Comparison of ENCODE assay signal across 28 cellular contexts in genomic region chr16:71369494-71369893, GRCh38. TPM values are rescaled to one million over a fixed set of nuclear protein-coding genes. Genes with fewer than 3 reads are reported as not detected.
DNase-seq lines count a peak whose midpoint lies in the region; ATAC-seq, FAIRE-seq and TF ChIP-seq lines count a peak whose summit lies in the region.
"Had no signal": no experiment of that assay in that cellular context is flagged by ENCODE, and none has a peak within 500 bp of the region (broad histone marks: within the 10 kb centered on the region; RNA-seq: fewer than 3 reads in every experiment).

No MANE protein-coding gene starts in this region.

- H3K27me3 Mint-ChIP-seq in endodermal cell (ENCODE audit: insufficient read depth) (peaks cover 16% of the 10 kb centered on the region), neural progenitor cell (ENCODE audit: insufficient read depth, low read depth) (peaks cover 6% of the 10 kb centered on the region)
- peaks cover 34% of the 10 kb centered on the region for H3K27me3 Mint-ChIP-seq in stimulated activated memory B cell treated with anti-CD40 and anti-IgM and Interleukin-4, amounts not matched to agents 10 μg/mL and 1 μg/mL and 100 μg/mL, for 72 hours

- no peak overlapping the region for H3K27ac Mint-ChIP-seq in endodermal cell
- H3K27ac Mint-ChIP-seq in stimulated activated memory B cell treated with anti-CD40 and anti-IgM and Interleukin-4, amounts not matched to agents 10 μg/mL and 1 μg/mL and 100 μg/mL, for 72 hours, result no peak overlapping the region
- H3K27ac Mint-ChIP-seq in neural progenitor cell, result no peak overlapping the region
- H3K27ac Mint-ChIP-seq: CD8-positive, alpha-beta memory T cell; GM23338; IgD-negative memory B cell; T-helper 1 cell treated with Interleukin-12 subunit alpha and Interleukin-12 subunit beta and Interleukin-4 antibody, amounts not matched to agents 30 μg/mL and 1 μg/mL, for 36 hours had no signal

- no peak for TF ChIP-seq CTCF in endodermal cell (conservative IDR thresholded peaks at IDR 0.05)
- no peak for TF ChIP-seq CTCF in neural progenitor cell (IDR thresholded peaks at IDR 0.05)
- TF ChIP-seq CTCF in spleen (IDR thresholded peaks at IDR 0.05 in 8 of 11, conservative IDR thresholded peaks at IDR 0.05 in 3 of 11), result no peak

- no peak for FAIRE-seq in RCC 7860 (lab: Jason Lieb, UNC)
- FAIRE-seq: A549 had no signal

- no peaks in the 10 kb centered on the region for H3K9me3 Mint-ChIP-seq in endodermal cell
- no peaks in the 10 kb centered on the region for H3K9me3 Mint-ChIP-seq in stimulated activated memory B cell treated with anti-CD40 and anti-IgM and Interleukin-4, amounts not matched to agents 10 μg/mL and 1 μg/mL and 100 μg/mL, for 72 hours
- H3K9me3 Mint-ChIP-seq in neural progenitor cell, result no peaks in the 10 kb centered on the region
- H3K9me3 Mint-ChIP-seq: CD14-positive monocyte; CD8-positive, alpha-beta memory T cell; GM23338; IgD-negative memory B cell; T-helper 1 cell treated with Interleukin-12 subunit alpha and Interleukin-12 subunit beta and Interleukin-4 antibody, amounts not matched to agents 30 μg/mL and 1 μg/mL, for 36 hours had no signal

- no peak for ATAC-seq in stimulated activated memory B cell treated with anti-CD40 and anti-IgM and Interleukin-4, amounts not matched to agents 10 μg/mL and 1 μg/mL and 100 μg/mL, for 72 hours
- ATAC-seq: A549, GM23338, PC-3 had no signal

- H3K4me3 ChIP-seq in endodermal cell (ENCODE audit: low read length), result no peak overlapping the region
- no peak overlapping the region for H3K4me3 ChIP-seq in neural progenitor cell
- H3K4me3 ChIP-seq in spleen, result no peak overlapping the region
- H3K4me3 ChIP-seq: A549, GM23338, HAP-1 had no signal

- no peak overlapping the region for H3K4me3 Mint-ChIP-seq in endodermal cell
- no peak overlapping the region for H3K4me3 Mint-ChIP-seq in stimulated activated memory B cell treated with anti-CD40 and anti-IgM and Interleukin-4, amounts not matched to agents 10 μg/mL and 1 μg/mL and 100 μg/mL, for 72 hours
- H3K4me3 Mint-ChIP-seq in neural progenitor cell, result no peak overlapping the region
- H3K4me3 Mint-ChIP-seq: CD8-positive, alpha-beta memory T cell; GM23338; IgD-negative memory B cell; T-helper 1 cell treated with Interleukin-12 subunit alpha and Interleukin-12 subunit beta and Interleukin-4 antibody, amounts not matched to agents 30 μg/mL and 1 μg/mL, for 36 hours had no signal

- no peaks in the 10 kb centered on the region for H3K27me3 ChIP-seq in endodermal cell (ENCODE audit: control insufficient read depth, insufficient read depth, low read length, poor library complexity, severe bottlenecking)
- H3K27me3 ChIP-seq in neural progenitor cell, result no peaks in the 10 kb centered on the region
- peaks cover 0 to 58% (median 0%) of the 10 kb centered on the region in 7 donors for H3K27me3 ChIP-seq in spleen (replicated peaks in 1 of 7)

- no peak for TF ChIP-seq POLR2A in spleen (IDR thresholded peaks at IDR 0.05)

- WGBS in endodermal cell (ENCODE audit: insufficient coverage in 1 of 2, insufficient read length in 1 of 2), 2 experiments, result 77 to 86% methylated on average over 10 to 11 of the region's 11 CpGs
- 56 to 82% (median 68%) methylated on average over 11 of the region's 11 CpGs for WGBS in spleen, 5 donors

- DNase-seq in A172 (ENCODE audit: low spot score) (peak; percentile 16), Caki2 (ENCODE audit: low read depth) (peak; percentile 54), RCC 7860 (ENCODE audit: low spot score) (peak; percentile 38), endodermal cell (peak; percentile 43), neural progenitor cell (ENCODE audit: low spot score) (no peak), spleen (no peak)
- no peak for DNase-seq in stimulated activated CD4-positive, alpha-beta T cell treated with anti-CD3 and anti-CD28 coated beads, Interleukin-12 subunit alpha, Interleukin-12 subunit beta, amount 100 ng/mL, for 4 hours
- DNase-seq: Calu3; CD8-positive, alpha-beta memory T cell; DMS79 treated with DMSO at 0.1 percent for 48 hours; NCI-H1048; NCI-H1417; NCI-H1694; NCI-H2029 treated with DMSO at 0.1 percent for 48 hours; NCI-H69; NK-92 treated with Interleukin-12 subunit alpha and Interleukin-12 subunit beta, amount 100 ng/mL, for 24 hours; PC-3; Right ventricle myocardium superior; RPMI8226; SW 1271 had no signal

- in situ Hi-C loops in Caki2 (cut with HindIII; ENCODE audit: low pct_unique_long_range_greater_than_20kb, low sequenced_read_pairs), result no loop called here

- H3K9me3 ChIP-seq in endodermal cell (ENCODE audit: control insufficient read depth, low read length) (no peaks in the 10 kb centered on the region), neural progenitor cell (ENCODE audit: low read depth) (no peaks in the 10 kb centered on the region), spleen (no peaks in the 10 kb centered on the region)
- H3K9me3 ChIP-seq: A549, HAP-1 had no signal

- no peaks in the 10 kb centered on the region for H3F3A ChIP-seq in neural progenitor cell (ENCODE audit: low read depth)

- H3K4me1 ChIP-seq in endodermal cell (ENCODE audit: control insufficient read depth, insufficient read depth, low read length), result no peaks in the 10 kb centered on the region
- no peaks in the 10 kb centered on the region for H3K4me1 ChIP-seq in neural progenitor cell
- H3K4me1 ChIP-seq in spleen, result no peaks in the 10 kb centered on the region
- H3K4me1 ChIP-seq: HAP-1 had no signal

- H3K9ac ChIP-seq in endodermal cell (ENCODE audit: extremely low read depth, low read length, poor library complexity, severe bottlenecking) (no peak overlapping the region), neural progenitor cell (no peak overlapping the region)

- intact Hi-C loops in spleen (cut with DNase I; ENCODE audit: low total_unique reads), result no loop called here

- no peaks in the 10 kb centered on the region for H3K79me2 ChIP-seq in neural progenitor cell (ENCODE audit: low read depth)

- no peaks in the 10 kb centered on the region for H3K36me3 Mint-ChIP-seq in endodermal cell (ENCODE audit: low read depth)
- H3K36me3 Mint-ChIP-seq in stimulated activated memory B cell treated with anti-CD40 and anti-IgM and Interleukin-4, amounts not matched to agents 10 μg/mL and 1 μg/mL and 100 μg/mL, for 72 hours, result no peaks in the 10 kb centered on the region
- H3K36me3 Mint-ChIP-seq in neural progenitor cell, result no peaks in the 10 kb centered on the region
- H3K36me3 Mint-ChIP-seq: CD14-positive monocyte; CD8-positive, alpha-beta memory T cell; IgD-negative memory B cell had no signal

- no peak overlapping the region for H2AFZ ChIP-seq in neural progenitor cell (replicated peaks)
- H2AFZ ChIP-seq: GM23338 had no signal

- H3K27ac ChIP-seq in endodermal cell (ENCODE audit: low read depth, low read length) (no peak overlapping the region), neural progenitor cell (no peak overlapping the region), spleen (no peak overlapping the region)
- H3K27ac ChIP-seq: A549, HL-60 had no signal

- H4K20me1 ChIP-seq in neural progenitor cell (ENCODE audit: low read depth), result no peaks in the 10 kb centered on the region

- no peaks in the 10 kb centered on the region for H3K36me3 ChIP-seq in endodermal cell (ENCODE audit: control insufficient read depth, insufficient read depth, low read length)
- H3K36me3 ChIP-seq in neural progenitor cell, result no peaks in the 10 kb centered on the region
- no peaks in the 10 kb centered on the region for H3K36me3 ChIP-seq in spleen
- H3K36me3 ChIP-seq: HAP-1 had no signal

- no peak overlapping the region for H3K4me2 ChIP-seq in neural progenitor cell
- H3K4me2 ChIP-seq: A549, GM23338 had no signal

- H3K4me1 Mint-ChIP-seq in endodermal cell, result peaks cover 5% of the 10 kb centered on the region
- H3K4me1 Mint-ChIP-seq in stimulated activated memory B cell treated with anti-CD40 and anti-IgM and Interleukin-4, amounts not matched to agents 10 μg/mL and 1 μg/mL and 100 μg/mL, for 72 hours, result no peaks in the 10 kb centered on the region
- H3K4me1 Mint-ChIP-seq in neural progenitor cell, result peaks cover 3% of the 10 kb centered on the region
- H3K4me1 Mint-ChIP-seq: CD14-positive monocyte, IgD-negative memory B cell had no signal

RNA-seq across cellular contexts. Expression of gene CALB2, which starts 11.0 kb away (rescaled TPM):
- 2.6 and 5.2 TPM in 2 replicates for total RNA-seq in A172 (2014; rRNA removed; shearing (Covaris generic))
- total RNA-seq in Caki2 (2014; rRNA removed; shearing (Covaris generic); ENCODE audit: low replicate concordance), result 8.0 and 10.9 TPM in 2 replicates
- total RNA-seq in endodermal cell (1 to 10 TPM in 1 of 2 donors, not detected in 1; 1.8 TPM), neural progenitor cell (ENCODE audit: low replicate concordance) (0.62 TPM in 1 of 2 replicates, not detected in the other), spleen (not detected)
- 5.6 TPM for polyA plus RNA-seq in endodermal cell (2013, experiment 1 of 2)
- polyA plus RNA-seq in endodermal cell (2013, experiment 2 of 2), result 7.4 TPM
- under 1 TPM; 0.04 to 0.12 (median 0.06) TPM for polyA plus RNA-seq in spleen
- total RNA-seq: CD8-positive, alpha-beta memory T cell had no signal
- polyA plus RNA-seq: CD14-positive monocyte; CD8-positive, alpha-beta memory T cell; IgD-negative memory B cell had no signal

Comparison
In these comparisons a context has a peak if more than half of its experiments do, and no peak if none do; other contexts are left out.
1. DNase-seq: peak in A172 (single experiment), Caki2 (single experiment), RCC 7860 (single experiment) and endodermal cell (single experiment); none in neural progenitor cell (single experiment), stimulated activated CD4-positive, alpha-beta T cell treated with anti-CD3 and anti-CD28 coated beads, Interleukin-12 subunit alpha, Interleukin-12 subunit beta, amount 100 ng/mL, for 4 hours (single experiment) and spleen (single experiment).